ENCODE assay signal across 29 cellular contexts in genomic region chr18:59172664-59173249, GRCh38. TPM values are rescaled to one million over a fixed set of nuclear protein-coding genes. Genes with fewer than 3 reads are reported as not detected.
"Had no signal": no experiment of that assay in that cellular context is flagged by ENCODE, and none has a peak within 500 bp of the region (broad histone marks: within the 10 kb centered on the region; RNA-seq: fewer than 3 reads in every experiment).

No MANE protein-coding gene starts in this region.

- H3K36me3 Mint-ChIP-seq: activated CD8-positive, alpha-beta memory T cell treated with anti-CD3 and anti-CD28 coated beads, Interleukin-2, amount 10 ng/mL, durations not matched to agents 7 days and 5 days had no signal

- DNase-seq: activated CD4-positive, alpha-beta T cell treated with anti-CD3 and anti-CD28 coated beads, Interleukin-2, amount 10 ng/mL, durations not matched to agents 7 days and 5 days; activated CD8-positive, alpha-beta memory T cell treated with anti-CD3 and anti-CD28 coated beads, Interleukin-2, amount 10 ng/mL, durations not matched to agents 7 days and 5 days; activated CD8-positive, alpha-beta T cell treated with anti-CD3 and anti-CD28 coated beads for 36 hours; activated gamma-delta T cell treated with Interleukin-2 at 50 U/mL for 16 hours; activated T-cell treated with anti-CD3 and anti-CD28 coated beads for 4 hours; adrenal gland; central memory CD4-positive, alpha-beta T cell; effector memory CD4-positive, alpha-beta T cell; foreskin keratinocyte; immature natural killer cell; left lung; naive B cell; occipital lobe; stimulated activated CD4-positive, alpha-beta T cell treated with anti-CD3 and anti-CD28 coated beads, Interleukin-15, amount 100 ng/mL, for 24 hours; stomach; T1000; transverse colon had no signal

- H3K27ac Mint-ChIP-seq: activated CD4-positive, alpha-beta T cell treated with anti-CD3 and anti-CD28 coated beads, Interleukin-2, amount 10 ng/mL, durations not matched to agents 7 days and 5 days; activated CD8-positive, alpha-beta memory T cell treated with anti-CD3 and anti-CD28 coated beads, Interleukin-2, amount 10 ng/mL, durations not matched to agents 7 days and 5 days; activated CD8-positive, alpha-beta T cell treated with anti-CD3 and anti-CD28 coated beads for 36 hours; activated naive CD4-positive, alpha-beta T cell treated with anti-CD3 and anti-CD28 coated beads, Interleukin-2, amount 50 U/mL, for 72 hours; activated T-helper 1 cell treated with anti-CD3 and anti-CD28 coated beads, Interleukin-12 subunit alpha, Interleukin-12 subunit beta, Interleukin-2, Interleukin-4 antibody, amounts not matched to agents 30 ng/mL and 10 ng/mL and 1 ng/mL, durations not matched to agents 14 hours and 24 hours and 36 hours; immature natural killer cell; stimulated activated memory B cell treated with anti-CD40 and anti-IgM and Interleukin-4, amounts not matched to agents 10 μg/mL and 1 μg/mL and 100 μg/mL, for 72 hours had no signal

- H3K4me3 Mint-ChIP-seq: activated CD4-positive, alpha-beta T cell treated with anti-CD3 and anti-CD28 coated beads, Interleukin-2, amount 10 ng/mL, durations not matched to agents 7 days and 5 days; activated CD8-positive, alpha-beta memory T cell treated with anti-CD3 and anti-CD28 coated beads, Interleukin-2, amount 10 ng/mL, durations not matched to agents 7 days and 5 days; activated CD8-positive, alpha-beta T cell treated with anti-CD3 and anti-CD28 coated beads for 36 hours; activated T-helper 1 cell treated with anti-CD3 and anti-CD28 coated beads, Interleukin-12 subunit alpha, Interleukin-12 subunit beta, Interleukin-2, Interleukin-4 antibody, amounts not matched to agents 30 ng/mL and 10 ng/mL and 1 ng/mL, durations not matched to agents 14 hours and 24 hours and 36 hours; immature natural killer cell; naive B cell; neural crest cell; stimulated activated memory B cell treated with anti-CD40 and anti-IgM and Interleukin-4, amounts not matched to agents 10 μg/mL and 1 μg/mL and 100 μg/mL, for 72 hours had no signal

- H3K4me1 Mint-ChIP-seq: activated CD4-positive, alpha-beta T cell treated with anti-CD3 and anti-CD28 coated beads, Interleukin-2, amount 10 ng/mL, durations not matched to agents 7 days and 5 days; activated CD8-positive, alpha-beta memory T cell treated with anti-CD3 and anti-CD28 coated beads, Interleukin-2, amount 10 ng/mL, durations not matched to agents 7 days and 5 days; immature natural killer cell; naive B cell; stimulated activated memory B cell treated with anti-CD40 and anti-IgM and Interleukin-4, amounts not matched to agents 10 μg/mL and 1 μg/mL and 100 μg/mL, for 72 hours had no signal

RNA-seq across cellular contexts. Expression of gene GRP, which starts 47.2 kb away (rescaled TPM):
- total RNA-seq: activated CD4-positive, alpha-beta T cell treated with anti-CD3 and anti-CD28 coated beads, Interleukin-2, amount 10 ng/mL, durations not matched to agents 7 days and 5 days; activated CD8-positive, alpha-beta memory T cell treated with anti-CD3 and anti-CD28 coated beads, Interleukin-2, amount 10 ng/mL, durations not matched to agents 7 days and 5 days; activated CD8-positive, alpha-beta T cell treated with anti-CD3 and anti-CD28 coated beads for 36 hours; activated naive CD4-positive, alpha-beta T cell treated with anti-CD3 and anti-CD28 coated beads, Interleukin-2, amount 50 U/mL, for 72 hours; activated T-helper 1 cell treated with anti-CD3 and anti-CD28 coated beads, Interleukin-12 subunit alpha, Interleukin-12 subunit beta, Interleukin-2, Interleukin-4 antibody, amounts not matched to agents 30 ng/mL and 10 ng/mL and 1 ng/mL, durations not matched to agents 14 hours and 24 hours and 36 hours; astrocyte; dermis microvascular lymphatic vessel endothelial cell; foreskin keratinocyte; kidney epithelial cell; mesenteric fat pad; mucosa of gallbladder; neural crest cell; sciatic nerve; smooth muscle cell; suprapubic skin; transverse colon had no signal
